Comparison of ENCODE assay signal across 22 cellular contexts in genomic region chr1:99334991-99335390, GRCh38.
DNase-seq lines count a peak whose midpoint lies in the region; ATAC-seq and TF ChIP-seq lines count a peak whose summit lies in the region.
"Had no signal": no experiment of that assay in that cellular context is flagged by ENCODE, and none has a peak within 500 bp of the region (broad histone marks: within the 10 kb centered on the region; RNA-seq: fewer than 3 reads in every experiment).

No MANE protein-coding gene starts in this region.

- peak; percentile 50; the same call in 1 of the 2 replicates for ATAC-seq in PC-3
- ATAC-seq: A549 had no signal

- H3K9ac ChIP-seq in PC-3 (ENCODE audit: low read length) = no peak overlapping the region
- no peak overlapping the region for H3K9ac ChIP-seq in colonic mucosa (ENCODE audit: low read depth in 2 of 2, low read length in 2 of 2)
- no peak overlapping the region for H3K9ac ChIP-seq in neural cell (ENCODE audit: low read length)
- H3K9ac ChIP-seq: BLaER1 treated with 17β-estradiol and CSF1 and Interleukin-3, amounts not matched to agents 10 nM and 100 nM; GM23248 had no signal

- H3K36me3 ChIP-seq in PC-3 (ENCODE audit: low read depth, low read length) (no peaks in the 10 kb centered on the region), colonic mucosa (no peaks in the 10 kb centered on the region), neural cell (ENCODE audit: insufficient read depth, low read length) (no peaks in the 10 kb centered on the region), tibial artery (no peaks in the 10 kb centered on the region)
- H3K36me3 ChIP-seq: BE2C; BLaER1 treated with 17β-estradiol and CSF1 and Interleukin-3, amounts not matched to agents 10 nM and 100 nM had no signal

- no peak overlapping the region for H3K27ac Mint-ChIP-seq in Calu3 (ENCODE audit: unreplicated experiment)
- H3K27ac Mint-ChIP-seq: CD14-positive monocyte; CD4-positive, alpha-beta T cell had no signal

- H3K4me2 ChIP-seq in PC-3 (ENCODE audit: low read length) = no peak overlapping the region
- H3K4me2 ChIP-seq in neural cell (ENCODE audit: low read length) = peak overlapping the region; percentile 14
- H3K4me2 ChIP-seq: A549; BLaER1 treated with 17β-estradiol and CSF1 and Interleukin-3, amounts not matched to agents 10 nM and 100 nM had no signal

- H3K4me1 ChIP-seq in PC-3 (ENCODE audit: insufficient read depth, low read length) = no peaks in the 10 kb centered on the region
- no peaks in the 10 kb centered on the region for H3K4me1 ChIP-seq in colonic mucosa
- no peaks in the 10 kb centered on the region for H3K4me1 ChIP-seq in tibial artery
- H3K4me1 ChIP-seq: A549; BLaER1 treated with 17β-estradiol and CSF1 and Interleukin-3, amounts not matched to agents 10 nM and 100 nM had no signal

- H3F3A ChIP-seq in PC-3 (ENCODE audit: low read length, unreplicated experiment) (no peaks in the 10 kb centered on the region), neural cell (ENCODE audit: insufficient read depth, low read length, poor library complexity, severe bottlenecking) (no peaks in the 10 kb centered on the region)

- intact Hi-C loops in PC-3 (cut with micrococcal nuclease) = no loop called here
- intact Hi-C loops in colonic mucosa (cut with DNase I) = no loop called here
- intact Hi-C loops in Calu3 (cut with micrococcal nuclease; ENCODE audit: unreplicated experiment) = no loop called here
- intact Hi-C loops in tibial artery (cut with DNase I; ENCODE audit: low total_unique reads) = no loop called here

- no peak for TF ChIP-seq EP300 in neural cell (conservative IDR thresholded peaks at IDR 0.05; ENCODE audit: poor library complexity, severe bottlenecking)

- H3K27me3 ChIP-seq in PC-3 (ENCODE audit: low read length) = no peaks in the 10 kb centered on the region
- H3K27me3 ChIP-seq in colonic mucosa = no peaks in the 10 kb centered on the region
- H3K27me3 ChIP-seq in neural cell (ENCODE audit: insufficient read depth, low read depth, low read length) = no peaks in the 10 kb centered on the region
- no peaks in the 10 kb centered on the region for H3K27me3 ChIP-seq in tibial artery
- H3K27me3 ChIP-seq: BE2C; BLaER1 treated with 17β-estradiol and CSF1 and Interleukin-3, amounts not matched to agents 10 nM and 100 nM had no signal

- H3K9me3 ChIP-seq in PC-3 (ENCODE audit: low read length) = no peaks in the 10 kb centered on the region
- H3K9me3 ChIP-seq in colonic mucosa = no peaks in the 10 kb centered on the region
- no peaks in the 10 kb centered on the region for H3K9me3 ChIP-seq in neural cell (ENCODE audit: low read length)
- no peaks in the 10 kb centered on the region for H3K9me3 ChIP-seq in tibial artery
- H3K9me3 ChIP-seq: A549; BE2C; BLaER1 treated with 17β-estradiol and CSF1 and Interleukin-3, amounts not matched to agents 10 nM and 100 nM had no signal

- H4K20me1 ChIP-seq in PC-3 (ENCODE audit: low read length) (no peaks in the 10 kb centered on the region), neural cell (ENCODE audit: insufficient read depth) (no peaks in the 10 kb centered on the region)
- H4K20me1 ChIP-seq: BLaER1 treated with 17β-estradiol and CSF1 and Interleukin-3, amounts not matched to agents 10 nM and 100 nM had no signal

- no peak for DNase-seq in PC-3
- peak; percentile 42 for DNase-seq in colonic mucosa
- no peak for DNase-seq in Calu3
- DNase-seq in GM10248 (ENCODE audit: extremely low spot score) = no peak
- DNase-seq in GM10266 (ENCODE audit: extremely low spot score) = no peak
- DNase-seq in tibial artery = no peak
- DNase-seq: 8988T; ACHN; AML-193; BE2C; CD4-positive, alpha-beta T cell; CD8-positive, alpha-beta memory T cell; DMS153; DND-41; GM23248; H7; HCEC 1CT had no signal

- POLR2A ChIA-PET in PC-3 (lab: Charles Lee; ENCODE audit: unreplicated experiment) (interaction anchor here (0.7 kb wide), 1 partner anchor 11 kb away, joined by 5 read pairs; no protein-coding TSS in a partner anchor), GM10248 (lab: Yijun Ruan, JAX) (no interaction called here)

- no peaks in the 10 kb centered on the region for H3K36me3 Mint-ChIP-seq in Calu3 (ENCODE audit: insufficient read depth, unreplicated experiment)
- H3K36me3 Mint-ChIP-seq: CD14-positive monocyte; CD8-positive, alpha-beta memory T cell had no signal

- no TSS peak for BruUV-seq in PC-3 (replicated peaks; lab: Mats Ljungman, UMichigan)
- no TSS peak for BruUV-seq in Calu3 (replicated peaks; lab: Mats Ljungman, UMichigan)

- no peaks in the 10 kb centered on the region for H3K9me2 ChIP-seq in PC-3 (replicated peaks; ENCODE audit: low read length)
- H3K9me2 ChIP-seq in neural cell (ENCODE audit: insufficient read depth, low read length) = no peaks in the 10 kb centered on the region

- no peak overlapping the region for H3K4me3 Mint-ChIP-seq in Calu3 (ENCODE audit: low read depth, unreplicated experiment)
- H3K4me3 Mint-ChIP-seq: CD14-positive monocyte; CD4-positive, alpha-beta T cell; CD8-positive, alpha-beta memory T cell had no signal

- no peaks in the 10 kb centered on the region for H3K79me2 ChIP-seq in PC-3 (ENCODE audit: low read length)
- no peaks in the 10 kb centered on the region for H3K79me2 ChIP-seq in neural cell (replicated peaks; ENCODE audit: insufficient read depth, low read length)

- TF ChIP-seq RAD21 in neural cell (conservative IDR thresholded peaks at IDR 0.05) = no peak

- H3K27ac ChIP-seq in 22Rv1 (peak overlapping the region; percentile 34; the same call in 1 of the 2 replicates), PC-3 (ENCODE audit: low read length) (no peak overlapping the region), colonic mucosa (peak overlapping the region; percentile 49), neural cell (ENCODE audit: low read length) (peak overlapping the region; percentile 69), tibial artery (no peak overlapping the region)
- H3K27ac ChIP-seq: A549; BLaER1 treated with 17β-estradiol and CSF1 and Interleukin-3, amounts not matched to agents 10 nM and 100 nM; GM23248 had no signal

- CTCF ChIA-PET in PC-3 (lab: Charles Lee) = no interaction called here
- CTCF ChIA-PET in Calu3 (lab: Charles Lee) = no interaction called here
- CTCF ChIA-PET in GM10248 (lab: Yijun Ruan, JAX) = interaction anchor here (1.3 kb wide), 1 partner anchor 12 kb away, joined by 5 read pairs; no protein-coding TSS in a partner anchor

- H3K9me3 Mint-ChIP-seq in Calu3 (ENCODE audit: low read depth, unreplicated experiment) = no peaks in the 10 kb centered on the region
- H3K9me3 Mint-ChIP-seq: CD4-positive, alpha-beta T cell had no signal

- TF ChIP-seq CTCF in 22Rv1 (IDR thresholded peaks at IDR 0.05) (no peak), PC-3 (conservative IDR thresholded peaks at IDR 0.05; ENCODE audit: low read depth, low read length) (no peak), colonic mucosa (IDR thresholded peaks at IDR 0.05) (no peak), neural cell (IDR thresholded peaks at IDR 0.05; ENCODE audit: poor library complexity, severe bottlenecking) (no peak), Calu3 (IDR thresholded peaks at IDR 0.05; ENCODE audit: unreplicated experiment) (no peak), GM10248 (IDR thresholded peaks at IDR 0.05; ENCODE audit: control extremely low read depth, extremely low read depth, low read depth, missing control alignments) (no peak), GM10266 (IDR thresholded peaks at IDR 0.05; ENCODE audit: control insufficient read depth, insufficient read depth, low read depth, missing control alignments) (no peak), tibial artery (IDR thresholded peaks at IDR 0.05) (no peak)

- H3K4me3 ChIP-seq in PC-3 (ENCODE audit: low read length) (no peak overlapping the region), colonic mucosa (no peak overlapping the region), neural cell (ENCODE audit: low read length) (no peak overlapping the region), tibial artery (no peak overlapping the region)
- H3K4me3 ChIP-seq: A549; BLaER1 treated with 17β-estradiol and CSF1 and Interleukin-3, amounts not matched to agents 10 nM and 100 nM; GM23248 had no signal

- no peaks in the 10 kb centered on the region for H3K27me3 Mint-ChIP-seq in Calu3 (ENCODE audit: unreplicated experiment)
- H3K27me3 Mint-ChIP-seq: CD4-positive, alpha-beta T cell had no signal

- H2AFZ ChIP-seq in PC-3 (ENCODE audit: low read length) = no peak overlapping the region
- H2AFZ ChIP-seq in neural cell (ENCODE audit: low read depth, low read length) = no peak overlapping the region
- H2AFZ ChIP-seq: GM23248 had no signal

- H3K4me1 Mint-ChIP-seq in Calu3 (ENCODE audit: low read depth, unreplicated experiment) = no peaks in the 10 kb centered on the region
- H3K4me1 Mint-ChIP-seq: CD14-positive monocyte; CD8-positive, alpha-beta memory T cell had no signal

TF ChIP-seq in neural cell, 6 proteins besides CTCF, POLR2A, EP300 and RAD21:
- TF ChIP-seq TAF1 (IDR thresholded peaks at IDR 0.05; ENCODE audit: low read depth) = no peak
- TF ChIP-seq SMC3 (conservative IDR thresholded peaks at IDR 0.05; ENCODE audit: poor library complexity) = no peak
- TF ChIP-seq, protein P1, sequence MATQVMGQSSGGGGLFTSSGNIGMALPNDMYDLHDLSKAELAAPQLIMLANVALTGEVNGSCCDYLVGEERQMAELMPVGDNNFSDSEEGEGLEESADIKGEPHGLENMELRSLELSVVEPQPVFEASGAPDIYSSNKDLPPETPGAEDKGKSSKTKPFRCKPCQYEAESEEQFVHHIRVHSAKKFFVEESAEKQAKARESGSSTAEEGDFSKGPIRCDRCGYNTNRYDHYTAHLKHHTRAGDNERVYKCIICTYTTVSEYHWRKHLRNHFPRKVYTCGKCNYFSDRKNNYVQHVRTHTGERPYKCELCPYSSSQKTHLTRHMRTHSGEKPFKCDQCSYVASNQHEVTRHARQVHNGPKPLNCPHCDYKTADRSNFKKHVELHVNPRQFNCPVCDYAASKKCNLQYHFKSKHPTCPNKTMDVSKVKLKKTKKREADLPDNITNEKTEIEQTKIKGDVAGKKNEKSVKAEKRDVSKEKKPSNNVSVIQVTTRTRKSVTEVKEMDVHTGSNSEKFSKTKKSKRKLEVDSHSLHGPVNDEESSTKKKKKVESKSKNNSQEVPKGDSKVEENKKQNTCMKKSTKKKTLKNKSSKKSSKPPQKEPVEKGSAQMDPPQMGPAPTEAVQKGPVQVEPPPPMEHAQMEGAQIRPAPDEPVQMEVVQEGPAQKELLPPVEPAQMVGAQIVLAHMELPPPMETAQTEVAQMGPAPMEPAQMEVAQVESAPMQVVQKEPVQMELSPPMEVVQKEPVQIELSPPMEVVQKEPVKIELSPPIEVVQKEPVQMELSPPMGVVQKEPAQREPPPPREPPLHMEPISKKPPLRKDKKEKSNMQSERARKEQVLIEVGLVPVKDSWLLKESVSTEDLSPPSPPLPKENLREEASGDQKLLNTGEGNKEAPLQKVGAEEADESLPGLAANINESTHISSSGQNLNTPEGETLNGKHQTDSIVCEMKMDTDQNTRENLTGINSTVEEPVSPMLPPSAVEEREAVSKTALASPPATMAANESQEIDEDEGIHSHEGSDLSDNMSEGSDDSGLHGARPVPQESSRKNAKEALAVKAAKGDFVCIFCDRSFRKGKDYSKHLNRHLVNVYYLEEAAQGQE (IDR thresholded peaks at IDR 0.05; ENCODE audit: borderline replicate concordance) = no peak
- no peak for TF ChIP-seq MXI1 (conservative IDR thresholded peaks at IDR 0.05; ENCODE audit: poor library complexity, severe bottlenecking)
- TF ChIP-seq EZH2 (IDR thresholded peaks at IDR 0.05; ENCODE audit: borderline replicate concordance, insufficient read depth, low read length, poor library complexity, severe bottlenecking) = no peak
- no peak for TF ChIP-seq POLR2AphosphoS5 (IDR thresholded peaks at IDR 0.05)

Comparison
In these comparisons a context has a peak if more than half of its experiments do, and no peak if none do; other contexts are left out.
1. H3K27ac ChIP-seq: peak in 22Rv1 (single experiment), colonic mucosa (single experiment) and neural cell (single experiment); none in PC-3 (single experiment) and tibial artery (0 of 2).